1 cellular context compared by ENCODE assay signal in genomic region chr4:48164561-48164960, GRCh38. TPM values are rescaled to one million over a fixed set of nuclear protein-coding genes. Genes with fewer than 3 reads are reported as not detected.
"Had no signal": no experiment of that assay in that cellular context is flagged by ENCODE, and none has a peak within 500 bp of the region (broad histone marks: within the 10 kb centered on the region; RNA-seq: fewer than 3 reads in every experiment).

No MANE protein-coding gene starts in this region.

RNA-seq across cellular contexts. Expression of gene TXK, which starts 30.5 kb away (rescaled TPM):
- total RNA-seq: SK-MEL-5 had no signal
